Comparison of ENCODE assay signal across 8 cellular contexts in genomic region chr10:44932338-44933116, GRCh38. TPM values are rescaled to one million over a fixed set of nuclear protein-coding genes. Genes with fewer than 3 reads are reported as not detected.
A peak's percentile ranks its signal among the peaks of the same experiment; 100 is the strongest.
DNase-seq lines count a peak whose midpoint lies in the region; ATAC-seq, FAIRE-seq and TF ChIP-seq lines count a peak whose summit lies in the region.

No MANE protein-coding gene starts in this region.

- FAIRE-seq in GM12891 (lab: Jason Lieb, UNC), result peak; percentile 98

- H3K4me1 Mint-ChIP-seq in MCF 10A (ENCODE audit: insufficient read depth, unreplicated experiment), result peaks cover 6% of the 10 kb centered on the region

- H3K36me3 Mint-ChIP-seq in MCF 10A (ENCODE audit: insufficient read depth, unreplicated experiment), result no peaks in the 10 kb centered on the region

- peaks cover 6% of the 10 kb centered on the region for H3K9me3 Mint-ChIP-seq in MCF 10A (ENCODE audit: unreplicated experiment)

- H3K27me3 Mint-ChIP-seq in MCF 10A (ENCODE audit: insufficient read depth, unreplicated experiment), result peaks cover 18% of the 10 kb centered on the region

- H3K27ac Mint-ChIP-seq in MCF 10A (ENCODE audit: low read depth, unreplicated experiment), result no peak overlapping the region

- no peaks in the 10 kb centered on the region for H3K9me3 ChIP-seq in WERI-Rb-1 (ENCODE audit: severe bottlenecking)

- H3K4me3 Mint-ChIP-seq in MCF 10A (ENCODE audit: unreplicated experiment), result no peak overlapping the region

- peak overlapping the region; percentile 6; the same call in 1 of the 2 replicates for H3K27ac ChIP-seq in WERI-Rb-1

- no TSS peak for BruUV-seq in MCF 10A (replicated peaks; lab: Mats Ljungman, UMichigan)

- CTCF ChIA-PET in MCF 10A (lab: Yijun Ruan, JAX), result interaction anchor here (0.5 to 3.9 kb wide), 36 partner anchors 9 to 1263 kb away, joined by 3 to 28 read pairs (median 4); partner anchors contain the start of genes DEPP1 and ZNF22

- no peak for TF ChIP-seq POLR2A in GM12891 (IDR thresholded peaks at IDR 0.05; ENCODE audit: low read depth, low read length)

- TF ChIP-seq CTCF in WERI-Rb-1 (IDR thresholded peaks at IDR 0.05; ENCODE audit: low read depth, low read length) (peak; percentile 98), MCF 10A (IDR thresholded peaks at IDR 0.05; ENCODE audit: unreplicated experiment) (peak; percentile 96)

- POLR2A ChIA-PET in MCF 10A (lab: Yijun Ruan, JAX), result interaction anchor here (0.6 kb wide), 1 partner anchor 28 kb away, joined by 3 read pairs; no protein-coding TSS in a partner anchor

- H3K36me3 ChIP-seq in WERI-Rb-1, result no peaks in the 10 kb centered on the region

- DNase-seq in 8988T (peak; percentile 37), GM12891 (ENCODE audit: insufficient read length, low spot score) (peak; percentile 72), NCI-H1092 (lab: John Stamatoyannopoulos, UW) (peak; percentile 44), WERI-Rb-1 (peak; percentile 93), MCF 10A (ENCODE audit: unreplicated experiment) (peak; percentile 75), islet precursor cell (peak; percentile 95)
- peak; percentile 50 to 73 for DNase-seq in stimulated activated CD4-positive, alpha-beta T cell treated with anti-CD3 and anti-CD28 coated beads, Interleukin-1b, Interleukin-23, amount 100 ng/mL, for 1 hour (ENCODE audit: low read depth in 2 of 2)

- no peak overlapping the region for H3K4me3 ChIP-seq in WERI-Rb-1 (ENCODE audit: low read depth, low read length)

- ATAC-seq in HG02759 (IDR thresholded peaks at IDR 0.05; ENCODE audit: unreplicated experiment), result peak; percentile 96

- intact Hi-C loops in MCF 10A (cut with micrococcal nuclease), result loop anchor here (1.0 to 10.0 kb wide), 3 partner anchors 43 to 302 kb away; partner anchors contain the start of gene ZNF22

- no peaks in the 10 kb centered on the region for H3K27me3 ChIP-seq in WERI-Rb-1 (ENCODE audit: insufficient read depth, low read depth, severe bottlenecking)

TF ChIP-seq in GM12891, 5 proteins besides CTCF, POLR2A, EP300 and RAD21:
- TF ChIP-seq TAF1 (IDR thresholded peaks at IDR 0.05; ENCODE audit: low read depth, low read length) (no peak), POU2F2 (IDR thresholded peaks at IDR 0.05; ENCODE audit: low read depth, low read length) (no peak), POLR2AphosphoS5 (IDR thresholded peaks at IDR 0.05; ENCODE audit: low read depth, low read length) (no peak), SPI1 (IDR thresholded peaks at IDR 0.05; ENCODE audit: low read depth, low read length) (no peak), PAX5 (IDR thresholded peaks at IDR 0.05; ENCODE audit: insufficient read depth, low read length, severe bottlenecking) (no peak)

RNA-seq across cellular contexts. Expression of gene TMEM72, which starts 21.4 kb away (rescaled TPM):
- not detected for polyA plus RNA-seq in GM12891 (2012; ENCODE audit: low read depth, missing spikeins)
- not detected in 2 replicates for total RNA-seq in MCF 10A (2022)

RNA-seq across cellular contexts. Expression of gene RASSF4, which starts 27.1 kb away (rescaled TPM):
- polyA plus RNA-seq in GM12891 (2012; ENCODE audit: low read depth, missing spikeins), result 41.3 TPM
- total RNA-seq in MCF 10A (2022), result 0.22 TPM in 1 of 2 replicates, not detected in the other

RNA-seq across cellular contexts. Expression of gene DEPP1, which starts 46.1 kb away (rescaled TPM):
- polyA plus RNA-seq in GM12891 (2012; ENCODE audit: low read depth, missing spikeins), result 2.6 TPM
- 0.76 and 0.84 TPM in 2 replicates for total RNA-seq in MCF 10A (2022)

Comparison
In these comparisons a context has a peak if more than half of its experiments do, and no peak if none do; other contexts are left out.
1. DNase-seq: peak in every context shown above with its lines; median percentile 95 in islet precursor cell; 93 in WERI-Rb-1; 75 in MCF 10A; 72 in GM12891; 62 in stimulated activated CD4-positive, alpha-beta T cell treated with anti-CD3 and anti-CD28 coated beads, Interleukin-1b, Interleukin-23, amount 100 ng/mL, for 1 hour; 44 in NCI-H1092; 37 in 8988T.